Comparison of ENCODE assay signal across 21 cellular contexts in genomic region chr2:134839649-134840048, GRCh38. TPM values are rescaled to one million over a fixed set of nuclear protein-coding genes. Genes with fewer than 3 reads are reported as not detected.
DNase-seq lines count a peak whose midpoint lies in the region; ATAC-seq and TF ChIP-seq lines count a peak whose summit lies in the region.
"Had no signal": no experiment of that assay in that cellular context is flagged by ENCODE, and none has a peak within 500 bp of the region (broad histone marks: within the 10 kb centered on the region; RNA-seq: fewer than 3 reads in every experiment).

No MANE protein-coding gene starts in this region.

- peak; percentile 46 for DNase-seq in DMS79 (lab: John Stamatoyannopoulos, UW)
- DNase-seq in NCI-H345 treated with DMSO at 0.1 percent for 48 hours (lab: John Stamatoyannopoulos, UW; ENCODE audit: unreplicated experiment): peak; percentile 93
- DNase-seq in left lung: no peak
- no peak for DNase-seq in activated gamma-delta T cell (lab: John Stamatoyannopoulos, UW)
- DNase-seq in HK-2 (ENCODE audit: unreplicated experiment): no peak
- DNase-seq in stimulated activated CD8-positive, alpha-beta memory T cell treated with anti-CD3 and anti-CD28 coated beads, Interleukin-4, amount 100 ng/mL, for 48 hours: no peak
- DNase-seq: activated CD8-positive, alpha-beta T cell treated with anti-CD3 and anti-CD28 coated beads, Interleukin-2, amount 10 ng/mL, durations not matched to agents 7 days and 5 days; adrenal gland; effector memory CD8-positive, alpha-beta T cell; NCI-H446 treated with DMSO at 0.1 percent for 48 hours; Peyer's patch; stimulated activated naive B cell treated with anti-CD40 and anti-IgM and Interleukin-4, amounts not matched to agents 10 μg/mL and 1 μg/mL and 100 μg/mL, for 72 hours; SW 1271 had no signal

- peak; percentile 58 for ATAC-seq in GM21619 (IDR thresholded peaks at IDR 0.05; ENCODE audit: unreplicated experiment)
- peak; percentile 65 for ATAC-seq in left lung
- ATAC-seq in HG02571 (IDR thresholded peaks at IDR 0.05; ENCODE audit: unreplicated experiment): no peak
- ATAC-seq: activated CD8-positive, alpha-beta T cell treated with anti-CD3 and anti-CD28 coated beads, Interleukin-2, amount 10 ng/mL, durations not matched to agents 7 days and 5 days; effector memory CD8-positive, alpha-beta T cell; stimulated activated naive B cell treated with anti-CD40 and anti-IgM and Interleukin-4, amounts not matched to agents 10 μg/mL and 1 μg/mL and 100 μg/mL, for 72 hours had no signal

- TF ChIP-seq CTCF in left lung (IDR thresholded peaks at IDR 0.05): no peak

- no peak overlapping the region for H3K4me3 ChIP-seq in left lung
- H3K4me3 ChIP-seq: adrenal gland, Peyer's patch had no signal

- intact Hi-C loops in left lung (cut with DNase I): no loop called here

- H3K4me1 ChIP-seq in left lung: peaks cover 0 to 4% of the 10 kb centered on the region in 2 donors
- H3K4me1 ChIP-seq: adrenal gland, Peyer's patch had no signal

- no peaks in the 10 kb centered on the region for H3K27me3 ChIP-seq in left lung
- H3K27me3 ChIP-seq: adrenal gland, Peyer's patch had no signal

- H3K36me3 ChIP-seq in left lung: no peaks in the 10 kb centered on the region
- H3K36me3 ChIP-seq: adrenal gland, Peyer's patch had no signal

- peaks cover 0 to 15% of the 10 kb centered on the region in 2 donors for H3K9me3 ChIP-seq in left lung
- H3K9me3 ChIP-seq: adrenal gland, Peyer's patch had no signal

- H3K27ac ChIP-seq in left lung: peak overlapping the region in 1 of 2 donors; percentile 70
- H3K27ac ChIP-seq: adrenal gland, Peyer's patch had no signal

RNA-seq across cellular contexts. Expression of gene ACMSD, which starts 1.2 kb away (rescaled TPM):
- not detected for total RNA-seq in left lung
- total RNA-seq: activated CD8-positive, alpha-beta T cell treated with anti-CD3 and anti-CD28 coated beads, Interleukin-2, amount 10 ng/mL, durations not matched to agents 7 days and 5 days; Daoy; fibroblast of villous mesenchyme; HT-29; MCF 10A; skeletal muscle tissue; urinary bladder had no signal

Comparison
In these comparisons a context has a peak if more than half of its experiments do, and no peak if none do; other contexts are left out.
1. DNase-seq: peak in DMS79 (single experiment) and NCI-H345 treated with DMSO at 0.1 percent for 48 hours (single experiment); none in left lung (0 of 2), activated gamma-delta T cell (single experiment), HK-2 (single experiment) and stimulated activated CD8-positive, alpha-beta memory T cell treated with anti-CD3 and anti-CD28 coated beads, Interleukin-4, amount 100 ng/mL, for 48 hours (single experiment).